6 cellular contexts compared by ENCODE assay signal in the genomic region with DNA sequence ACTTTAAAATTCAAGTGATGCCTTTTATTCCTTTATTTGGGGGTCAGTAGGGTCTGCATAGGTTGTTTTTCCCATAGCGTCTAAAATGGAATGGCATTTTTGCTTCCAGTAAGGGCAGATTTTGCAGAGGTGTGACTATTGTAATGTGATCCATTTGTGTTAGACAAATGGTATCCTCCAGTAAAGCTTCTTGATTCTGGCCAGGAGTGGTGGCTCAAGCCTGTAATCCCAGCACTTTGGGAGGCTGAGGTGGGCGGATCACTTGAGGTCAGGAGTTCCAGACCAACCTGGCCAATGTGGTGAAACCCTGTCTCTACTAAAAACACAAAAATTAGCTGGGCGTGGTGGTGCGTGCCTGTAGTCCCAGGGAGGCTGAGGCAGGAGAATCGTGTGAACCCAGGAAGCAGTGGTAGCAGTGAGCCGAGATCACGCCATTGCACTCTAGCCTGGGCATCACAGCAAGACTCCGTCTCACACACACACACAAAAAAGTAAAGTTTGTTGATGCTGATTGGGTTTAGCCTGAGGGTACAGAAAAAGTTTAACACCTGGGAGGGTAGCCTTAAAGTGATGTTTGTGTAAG. TPM values are rescaled to one million over a fixed set of nuclear protein-coding genes. Genes with fewer than 3 reads are reported as not detected.
A peak's percentile ranks its signal among the peaks of the same experiment; 100 is the strongest.
DNase-seq lines count a peak whose midpoint lies in the region; ATAC-seq and TF ChIP-seq lines count a peak whose summit lies in the region.
"Not testable (repeated sequence)": the region's sequence is repeated elsewhere in the genome, so short reads cannot be mapped to it uniquely, and the experiment has no call there.

No MANE protein-coding gene starts in this region.

- H3K36me3 Mint-ChIP-seq in natural killer cell treated with Interleukin-12 subunit alpha and Interleukin-12 subunit beta and Interleukin-15 and Interleukin-18, amount 100 ng/mL, for 72 hours: not testable (repeated sequence)

- not testable (repeated sequence) for H3K27me3 ChIP-seq in DOHH2 (ENCODE audit: control insufficient read depth, low read length); mammary epithelial cell (ENCODE audit: insufficient read depth, low read length); left ventricle myocardium inferior (ENCODE audit: low read depth); testis

- H3K9me3 Mint-ChIP-seq in natural killer cell treated with Interleukin-12 subunit alpha and Interleukin-12 subunit beta and Interleukin-15 and Interleukin-18, amount 100 ng/mL, for 72 hours: not testable (repeated sequence)

- peak overlapping the region; percentile 50 for H3K9ac ChIP-seq in mammary epithelial cell (ENCODE audit: insufficient read depth, low read length)

- CTCF ChIA-PET in mammary epithelial cell (lab: Charles Lee; ENCODE audit: low non-redundant PET): not testable (repeated sequence)

- not testable (repeated sequence) for ATAC-seq in natural killer cell treated with Interleukin-12 subunit alpha and Interleukin-12 subunit beta and Interleukin-15 and Interleukin-18, amount 100 ng/mL, for 72 hours

- H3K4me2 ChIP-seq in DOHH2 (ENCODE audit: low read length) (peak overlapping the region; percentile 46), mammary epithelial cell (ENCODE audit: insufficient read depth, low read depth, low read length) (peak overlapping the region; percentile 74)

- 1% methylated on average over 7 of the region's 8 CpGs for WGBS in mammary epithelial cell (ENCODE audit: low coverage, missing lambda C conversion rate)
- WGBS in testis, 2 donors: 75 to 77% methylated on average over 8 of the region's 8 CpGs

- H3K9me2 ChIP-seq in DOHH2 (replicated peaks; ENCODE audit: control insufficient read depth, low read length): not testable (repeated sequence)

- peaks cover 49 to 59% of the 10 kb centered on the region in 2 donors for H3K4me1 Mint-ChIP-seq in natural killer cell treated with Interleukin-12 subunit alpha and Interleukin-12 subunit beta and Interleukin-15 and Interleukin-18, amount 100 ng/mL, for 72 hours (ENCODE audit: low read depth in 2 of 2)

- peaks cover 20% of the 10 kb centered on the region for H3F3A ChIP-seq in DOHH2 (ENCODE audit: control insufficient read depth, insufficient read depth)

- intact Hi-C loops in mammary epithelial cell (cut with micrococcal nuclease): loop anchor here (5.0 kb wide), 1 partner anchor 46 kb away; no protein-coding TSS in a partner anchor
- intact Hi-C loops in left ventricle myocardium inferior (cut with micrococcal nuclease); testis (cut with DNase I; ENCODE audit: low total_unique reads): not testable (repeated sequence)

- H2AFZ ChIP-seq in mammary epithelial cell (ENCODE audit: low read depth, low read length): not testable (repeated sequence)

- H3K4me3 ChIP-seq in DOHH2 (ENCODE audit: low read length) (peak overlapping the region; percentile 51), WI38 (ENCODE audit: low read depth, low read length) (peak overlapping the region; percentile 69), mammary epithelial cell (replicated peaks in 1 of 3; ENCODE audit: insufficient read depth in 1 of 3, low read depth in 2 of 3, low read length in 3 of 3) (peak overlapping the region; percentile 55 to 79 (median 61)), left ventricle myocardium inferior (peak overlapping the region; percentile 71), testis (peak overlapping the region in 1 of 2 donors; percentile 2)

- H4K20me1 ChIP-seq in DOHH2 (ENCODE audit: control insufficient read depth, insufficient read depth, low read depth, low read length); mammary epithelial cell (ENCODE audit: insufficient read depth, low read length): not testable (repeated sequence)

- not testable (repeated sequence) for TF ChIP-seq CTCF in DOHH2 (IDR thresholded peaks at IDR 0.05; ENCODE audit: low read depth, low read length, poor library complexity, severe bottlenecking); WI38 (IDR thresholded peaks at IDR 0.05; ENCODE audit: low read depth, low read length); mammary epithelial cell (conservative IDR thresholded peaks at IDR 0.05 in 1 of 2, IDR thresholded peaks at IDR 0.05 in 1 of 2; ENCODE audit: extremely low read depth in 1 of 2, insufficient read depth in 1 of 2, low read depth in 1 of 2, low read length in 2 of 2); left ventricle myocardium inferior (IDR thresholded peaks at IDR 0.05; ENCODE audit: borderline replicate concordance); testis (IDR thresholded peaks at IDR 0.05)

- H3K27ac Mint-ChIP-seq in natural killer cell treated with Interleukin-12 subunit alpha and Interleukin-12 subunit beta and Interleukin-15 and Interleukin-18, amount 100 ng/mL, for 72 hours: peak overlapping the region; percentile 92 to 93

- not testable (repeated sequence) for H3K9me3 ChIP-seq in DOHH2 (ENCODE audit: control insufficient read depth, insufficient read depth, low read length); mammary epithelial cell (replicated peaks; ENCODE audit: insufficient read depth, low read length); left ventricle myocardium inferior (replicated peaks); testis

- H3K4me1 ChIP-seq in DOHH2 (ENCODE audit: control insufficient read depth, low read length): peaks cover 50% of the 10 kb centered on the region
- H3K4me1 ChIP-seq in mammary epithelial cell (ENCODE audit: insufficient read depth, low read length): peaks cover 24% of the 10 kb centered on the region
- peaks cover 64% of the 10 kb centered on the region for H3K4me1 ChIP-seq in left ventricle myocardium inferior
- peaks cover 25% of the 10 kb centered on the region for H3K4me1 ChIP-seq in testis

- H3K79me2 ChIP-seq in DOHH2 (ENCODE audit: control insufficient read depth, low read length): not testable (repeated sequence)
- peaks cover 39% of the 10 kb centered on the region for H3K79me2 ChIP-seq in mammary epithelial cell (ENCODE audit: insufficient read depth, low read length)

- H3K4me3 Mint-ChIP-seq in natural killer cell treated with Interleukin-12 subunit alpha and Interleukin-12 subunit beta and Interleukin-15 and Interleukin-18, amount 100 ng/mL, for 72 hours: peak overlapping the region; percentile 92

- H3K27me3 Mint-ChIP-seq in natural killer cell treated with Interleukin-12 subunit alpha and Interleukin-12 subunit beta and Interleukin-15 and Interleukin-18, amount 100 ng/mL, for 72 hours: not testable (repeated sequence)

- not testable (repeated sequence) for TF ChIP-seq POLR2A in testis (IDR thresholded peaks at IDR 0.05)

- not testable (repeated sequence) for BruUV-seq in mammary epithelial cell (replicated peaks; lab: Mats Ljungman, UMichigan)

- dilution Hi-C loops in mammary epithelial cell (cut with HindIII; ENCODE audit: low sequenced_read_pairs): loop anchor here (5.0 kb wide), 1 partner anchor 39 kb away; no protein-coding TSS in a partner anchor

- not testable (repeated sequence) for H3K36me3 ChIP-seq in DOHH2 (ENCODE audit: control insufficient read depth, low read length); mammary epithelial cell (ENCODE audit: insufficient read depth, low read length); left ventricle myocardium inferior; testis (ENCODE audit: low read depth, missing control alignments)

- in situ Hi-C loops in mammary epithelial cell (cut with MboI; ENCODE audit: low sequenced_read_pairs in 2 of 2): not testable (repeated sequence)

- peak; percentile 46 for DNase-seq in mammary epithelial cell
- not testable (repeated sequence) for DNase-seq in left ventricle myocardium inferior; natural killer cell treated with Interleukin-12 subunit alpha and Interleukin-12 subunit beta and Interleukin-15 and Interleukin-18, amount 100 ng/mL, for 72 hours (ENCODE audit: low spot score); testis

- H3K27ac ChIP-seq in DOHH2 (ENCODE audit: low read depth, low read length): not testable (repeated sequence)
- peak overlapping the region; percentile 24 for H3K27ac ChIP-seq in mammary epithelial cell (ENCODE audit: insufficient read depth, low read depth, low read length)
- H3K27ac ChIP-seq in left ventricle myocardium inferior (replicated peaks): peak overlapping the region; percentile 98
- peak overlapping the region; percentile 28 to 71 for H3K27ac ChIP-seq in testis

RNA-seq across cellular contexts. Expression of a gene that starts 2.7 kb away (rescaled TPM):
- 10 to 100 TPM; 67.8 to 99.5 TPM for total RNA-seq in mammary epithelial cell
- 103 TPM for polyA plus RNA-seq in mammary epithelial cell
- polyA minus RNA-seq in mammary epithelial cell: 93.6 TPM
- 271 TPM for total RNA-seq in left ventricle myocardium inferior
- total RNA-seq in natural killer cell treated with Interleukin-12 subunit alpha and Interleukin-12 subunit beta and Interleukin-15 and Interleukin-18, amount 100 ng/mL, for 72 hours: 100 to 1,000 TPM; 160 to 262 TPM
- total RNA-seq in testis: 100 to 1,000 TPM; 113 to 151 TPM
- 90.4 TPM for polyA plus RNA-seq in testis (ENCODE audit: insufficient read depth, low read depth, low replicate concordance)

RNA-seq across cellular contexts. Expression of a gene that starts 2.9 kb away (rescaled TPM):
- under 1 TPM; 0.42 to 0.83 TPM for total RNA-seq in mammary epithelial cell
- polyA plus RNA-seq in mammary epithelial cell: 0.36 TPM
- polyA minus RNA-seq in mammary epithelial cell: not detected
- total RNA-seq in left ventricle myocardium inferior: 2.2 TPM
- 1 to 10 TPM; 1.7 to 4.1 TPM for total RNA-seq in natural killer cell treated with Interleukin-12 subunit alpha and Interleukin-12 subunit beta and Interleukin-15 and Interleukin-18, amount 100 ng/mL, for 72 hours
- 10 to 100 TPM; 30.3 to 87.9 TPM for total RNA-seq in testis
- 103 TPM for polyA plus RNA-seq in testis (ENCODE audit: insufficient read depth, low read depth, low replicate concordance)

RNA-seq across cellular contexts. Expression of a gene that starts 9.5 kb away (rescaled TPM):
- total RNA-seq in mammary epithelial cell: 10 to 100 TPM; 60.8 to 74.8 TPM
- 32.3 TPM for polyA plus RNA-seq in mammary epithelial cell
- polyA minus RNA-seq in mammary epithelial cell: 66.4 TPM
- 184 TPM for total RNA-seq in left ventricle myocardium inferior
- 100 to 1,000 TPM; 107 to 113 TPM for total RNA-seq in natural killer cell treated with Interleukin-12 subunit alpha and Interleukin-12 subunit beta and Interleukin-15 and Interleukin-18, amount 100 ng/mL, for 72 hours
- 100 to 1,000 TPM; 167 to 204 TPM for total RNA-seq in testis
- polyA plus RNA-seq in testis (ENCODE audit: insufficient read depth, low read depth, low replicate concordance): 127 TPM

RNA-seq across cellular contexts. Expression of a gene that starts 11.3 kb away (rescaled TPM):
- total RNA-seq in mammary epithelial cell: 10 to 100 TPM; 23.8 to 55.0 TPM
- 109 TPM for polyA plus RNA-seq in mammary epithelial cell
- polyA minus RNA-seq in mammary epithelial cell: 105 TPM
- total RNA-seq in left ventricle myocardium inferior: 19.4 TPM
- total RNA-seq in natural killer cell treated with Interleukin-12 subunit alpha and Interleukin-12 subunit beta and Interleukin-15 and Interleukin-18, amount 100 ng/mL, for 72 hours: 100 to 1,000 TPM in 1 of 2 donors, 10 to 100 TPM in 1; 94.6 to 113 TPM
- total RNA-seq in testis: 10 to 100 TPM; 43.3 to 49.6 TPM
- 55.5 TPM for polyA plus RNA-seq in testis (ENCODE audit: insufficient read depth, low read depth, low replicate concordance)

RNA-seq across cellular contexts. Expression of a gene that starts 22.5 kb away (rescaled TPM):
- total RNA-seq in mammary epithelial cell: 100 to 1,000 TPM in 1 of 2 donors, 10 to 100 TPM in 1; 71.8 to 131 TPM
- polyA plus RNA-seq in mammary epithelial cell: 51.9 TPM
- polyA minus RNA-seq in mammary epithelial cell: 243 TPM
- 20.0 TPM for total RNA-seq in left ventricle myocardium inferior
- 100 to 1,000 TPM in 1 of 2 donors, 10 to 100 TPM in 1; 90.7 to 226 TPM for total RNA-seq in natural killer cell treated with Interleukin-12 subunit alpha and Interleukin-12 subunit beta and Interleukin-15 and Interleukin-18, amount 100 ng/mL, for 72 hours
- total RNA-seq in testis: 100 to 1,000 TPM in 1 of 2 donors, 10 to 100 TPM in 1; 94.8 to 131 TPM
- polyA plus RNA-seq in testis (ENCODE audit: insufficient read depth, low read depth, low replicate concordance): 156 TPM
